ENCODE assay signal across 14 cellular contexts in genomic region chr20:24951536-24952047, GRCh38. TPM values are rescaled to one million over a fixed set of nuclear protein-coding genes. Genes with fewer than 3 reads are reported as not detected.
DNase-seq lines count a peak whose midpoint lies in the region; FAIRE-seq and TF ChIP-seq lines count a peak whose summit lies in the region.
"Had no signal": no experiment of that assay in that cellular context is flagged by ENCODE, and none has a peak within 500 bp of the region (broad histone marks: within the 10 kb centered on the region; RNA-seq: fewer than 3 reads in every experiment).

No MANE protein-coding gene starts in this region.

- peaks cover 15% of the 10 kb centered on the region for H3K9me3 ChIP-seq in BLaER1
- H3K9me3 ChIP-seq: body of pancreas had no signal

- H4K20me1 ChIP-seq in BLaER1 = no peaks in the 10 kb centered on the region

- H3K4me3 Mint-ChIP-seq in activated T-helper 1 cell treated with anti-CD3 and anti-CD28 coated beads, Interleukin-12 subunit alpha, Interleukin-12 subunit beta, Interleukin-2, Interleukin-4 antibody, amounts not matched to agents 30 ng/mL and 10 ng/mL and 1 ng/mL, durations not matched to agents 14 hours and 24 hours and 36 hours = peak overlapping the region; percentile 90

- H3K36me3 ChIP-seq in BLaER1 = peaks cover 9% of the 10 kb centered on the region; the same call in 1 of the 2 replicates

- peaks cover 74% of the 10 kb centered on the region for H3K4me1 Mint-ChIP-seq in activated T-helper 1 cell treated with anti-CD3 and anti-CD28 coated beads, Interleukin-12 subunit alpha, Interleukin-12 subunit beta, Interleukin-2, Interleukin-4 antibody, amounts not matched to agents 30 ng/mL and 10 ng/mL and 1 ng/mL, durations not matched to agents 14 hours and 24 hours and 36 hours (ENCODE audit: low read depth)

- H3K4me2 ChIP-seq in BLaER1 = peak overlapping the region; percentile 97

- H3K9me3 Mint-ChIP-seq in activated T-helper 1 cell treated with anti-CD3 and anti-CD28 coated beads, Interleukin-12 subunit alpha, Interleukin-12 subunit beta, Interleukin-2, Interleukin-4 antibody, amounts not matched to agents 30 ng/mL and 10 ng/mL and 1 ng/mL, durations not matched to agents 14 hours and 24 hours and 36 hours = peaks cover 23% of the 10 kb centered on the region

- H3K4me3 ChIP-seq in BLaER1 = peak overlapping the region; percentile 72
- no peak overlapping the region for H3K4me3 ChIP-seq in foreskin fibroblast (ENCODE audit: low read depth in 1 of 2, low read length in 2 of 2)
- H3K4me3 ChIP-seq: body of pancreas, K562, SJCRH30 had no signal

- H3K27ac Mint-ChIP-seq in activated T-helper 1 cell treated with anti-CD3 and anti-CD28 coated beads, Interleukin-12 subunit alpha, Interleukin-12 subunit beta, Interleukin-2, Interleukin-4 antibody, amounts not matched to agents 30 ng/mL and 10 ng/mL and 1 ng/mL, durations not matched to agents 14 hours and 24 hours and 36 hours = peak overlapping the region; percentile 74

- no peaks in the 10 kb centered on the region for H3K27me3 ChIP-seq in BLaER1
- H3K27me3 ChIP-seq: body of pancreas, SJCRH30 had no signal

- peak overlapping the region; percentile 80 for H3K9ac ChIP-seq in BLaER1

- H3K36me3 Mint-ChIP-seq in activated T-helper 1 cell treated with anti-CD3 and anti-CD28 coated beads, Interleukin-12 subunit alpha, Interleukin-12 subunit beta, Interleukin-2, Interleukin-4 antibody, amounts not matched to agents 30 ng/mL and 10 ng/mL and 1 ng/mL, durations not matched to agents 14 hours and 24 hours and 36 hours (ENCODE audit: low read depth) = peaks cover 64% of the 10 kb centered on the region

- H3K4me1 ChIP-seq in BLaER1 = peaks cover 81% of the 10 kb centered on the region
- H3K4me1 ChIP-seq: body of pancreas, SJCRH30 had no signal

- H3K27ac ChIP-seq in BLaER1 = peak overlapping the region; percentile 92
- H3K27ac ChIP-seq: body of pancreas, SJCRH30, VCaP had no signal

- no peak for FAIRE-seq in frontal cortex (lab: Jason Lieb, UNC)
- FAIRE-seq: K562 had no signal

- H3K27me3 Mint-ChIP-seq in activated T-helper 1 cell treated with anti-CD3 and anti-CD28 coated beads, Interleukin-12 subunit alpha, Interleukin-12 subunit beta, Interleukin-2, Interleukin-4 antibody, amounts not matched to agents 30 ng/mL and 10 ng/mL and 1 ng/mL, durations not matched to agents 14 hours and 24 hours and 36 hours (ENCODE audit: insufficient read depth) = no peaks in the 10 kb centered on the region

- intact Hi-C loops in activated T-helper 1 cell treated with anti-CD3 and anti-CD28 coated beads, Interleukin-12 subunit alpha, Interleukin-12 subunit beta, Interleukin-2, Interleukin-4 antibody, amounts not matched to agents 30 ng/mL and 10 ng/mL and 1 ng/mL, durations not matched to agents 14 hours and 24 hours and 36 hours (cut with micrococcal nuclease) = no loop called here

- peak; percentile 95 for DNase-seq in GF-D8 (lab: John Stamatoyannopoulos, UW)
- DNase-seq in activated T-helper 1 cell treated with anti-CD3 and anti-CD28 coated beads, Interleukin-12 subunit alpha, Interleukin-12 subunit beta, Interleukin-2, Interleukin-4 antibody, amounts not matched to agents 30 ng/mL and 10 ng/mL and 1 ng/mL, durations not matched to agents 14 hours and 24 hours and 36 hours (ENCODE audit: low spot score) = no peak
- DNase-seq in mucosa of gallbladder (ENCODE audit: low spot score) = peak; percentile 9
- no peak for DNase-seq in frontal cortex (ENCODE audit: low spot score in 2 of 2)
- no peak for DNase-seq in foreskin fibroblast
- DNase-seq in pons (ENCODE audit: low spot score) = no peak
- no peak for DNase-seq in SW 1271 (lab: John Stamatoyannopoulos, UW)
- DNase-seq: NCI-H1930, retina had no signal

- no peak for TF ChIP-seq CTCF in foreskin fibroblast (IDR thresholded peaks at IDR 0.05; ENCODE audit: low read depth, low read length)

RNA-seq across cellular contexts. Expression of gene CST7, which starts 2.5 kb away (rescaled TPM):
- total RNA-seq in activated T-helper 1 cell treated with anti-CD3 and anti-CD28 coated beads, Interleukin-12 subunit alpha, Interleukin-12 subunit beta, Interleukin-2, Interleukin-4 antibody, amounts not matched to agents 30 ng/mL and 10 ng/mL and 1 ng/mL, durations not matched to agents 14 hours and 24 hours and 36 hours = 127 and 133 TPM in 2 replicates
- total RNA-seq in mucosa of gallbladder = 4.3 TPM
- not detected for total RNA-seq in frontal cortex
- total RNA-seq: K562, SJCRH30 had no signal

RNA-seq across cellular contexts. Expression of gene APMAP, which starts 41.0 kb away (rescaled TPM):
- 57.7 and 58.7 TPM in 2 replicates for total RNA-seq in activated T-helper 1 cell treated with anti-CD3 and anti-CD28 coated beads, Interleukin-12 subunit alpha, Interleukin-12 subunit beta, Interleukin-2, Interleukin-4 antibody, amounts not matched to agents 30 ng/mL and 10 ng/mL and 1 ng/mL, durations not matched to agents 14 hours and 24 hours and 36 hours
- total RNA-seq in mucosa of gallbladder (68.8 TPM), frontal cortex (73.4 TPM)

Comparison
In these comparisons a context has a peak if more than half of its experiments do, and no peak if none do; other contexts are left out.
1. DNase-seq: peak in GF-D8 (single experiment) and mucosa of gallbladder (single experiment); none in activated T-helper 1 cell treated with anti-CD3 and anti-CD28 coated beads, Interleukin-12 subunit alpha, Interleukin-12 subunit beta, Interleukin-2, Interleukin-4 antibody, amounts not matched to agents 30 ng/mL and 10 ng/mL and 1 ng/mL, durations not matched to agents 14 hours and 24 hours and 36 hours (single experiment), frontal cortex (0 of 2), foreskin fibroblast (0 of 2), pons (single experiment) and SW 1271 (0 of 2).
2. RNA of gene CST7, which starts 2.5 kb away (total RNA-seq): 127 to 133 TPM in activated T-helper 1 cell treated with anti-CD3 and anti-CD28 coated beads, Interleukin-12 subunit alpha, Interleukin-12 subunit beta, Interleukin-2, Interleukin-4 antibody, amounts not matched to agents 30 ng/mL and 10 ng/mL and 1 ng/mL, durations not matched to agents 14 hours and 24 hours and 36 hours; 4.3 TPM in mucosa of gallbladder (single experiment) and not detected in frontal cortex (single experiment); every median in the first group is over 10 times any median in the second.